In the genomic region with DNA sequence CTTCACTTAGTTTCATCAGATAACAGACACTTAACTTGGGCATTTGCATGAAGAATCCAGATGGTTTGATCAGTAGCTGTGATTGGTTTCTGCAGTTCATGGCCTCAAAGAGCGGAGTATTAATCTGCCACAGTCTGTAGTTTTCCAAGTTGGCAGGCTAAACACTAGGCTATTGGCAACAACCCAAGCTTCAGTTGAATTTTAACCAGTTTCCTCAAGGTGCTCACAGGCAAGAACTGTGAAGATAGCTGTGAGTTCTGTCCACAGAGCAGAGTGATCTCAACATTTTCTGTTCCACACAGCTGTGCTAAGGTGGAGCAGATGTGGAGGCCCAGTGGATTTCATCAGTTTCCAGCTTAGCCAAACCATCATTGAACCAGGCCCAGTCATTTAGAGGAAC, we compare ENCODE assay signal across 20 cellular contexts.
DNase-seq lines count a peak whose midpoint lies in the region; ATAC-seq and TF ChIP-seq lines count a peak whose summit lies in the region.
"Had no signal": no experiment of that assay in that cellular context is flagged by ENCODE, and none has a peak within 500 bp of the region (broad histone marks: within the 10 kb centered on the region; RNA-seq: fewer than 3 reads in every experiment).

No MANE protein-coding gene starts in this region.

- peak; percentile 1 for DNase-seq in NCI-H1105 (lab: John Stamatoyannopoulos, UW)
- no peak for DNase-seq in NCI-H1105 treated with DMSO at 0.1 percent for 48 hours (lab: John Stamatoyannopoulos, UW)
- peak; percentile 11 to 60 for DNase-seq in NCI-H524 (lab: John Stamatoyannopoulos, UW)
- DNase-seq in epithelial cell of proximal tubule (ENCODE audit: low read depth), result peak; percentile 10
- DNase-seq in renal cortical epithelial cell (ENCODE audit: low read depth), result peak; percentile 38
- DNase-seq in activated CD4-positive, alpha-beta T cell treated with anti-CD3 and anti-CD28 coated beads, Interleukin-2, amount 50 U/mL, for 48 hours, result no peak
- DNase-seq: Caco-2; CD4-positive, alpha-beta memory T cell; DMS153; IMR-90; NCI-H1694; NCI-H2081 treated with DMSO at 0.1 percent for 48 hours; NCI-H510A treated with DMSO at 0.1 percent for 48 hours; NCI-H82; OCI-M1 had no signal

- H3K4me3 ChIP-seq in epithelial cell of proximal tubule (ENCODE audit: low read depth, low read length), result no peak overlapping the region
- H3K4me3 ChIP-seq: BLaER1 treated with 17β-estradiol and CSF1 and Interleukin-3, amounts not matched to agents 10 nM and 100 nM had no signal

- ATAC-seq in HG02884 (IDR thresholded peaks at IDR 0.05; ENCODE audit: unreplicated experiment) (no peak), GM21576 (IDR thresholded peaks at IDR 0.05; ENCODE audit: unreplicated experiment) (no peak)
- ATAC-seq: HCT116, Right ventricle myocardium inferior had no signal

- TF ChIP-seq CTCF in epithelial cell of proximal tubule (conservative IDR thresholded peaks at IDR 0.05; ENCODE audit: low read depth, low read length), result no peak

Comparison
In these comparisons a context has a peak if more than half of its experiments do, and no peak if none do; other contexts are left out.
1. DNase-seq: peak in NCI-H1105 (single experiment), NCI-H524 (2 of 2), epithelial cell of proximal tubule (single experiment) and renal cortical epithelial cell (single experiment); none in NCI-H1105 treated with DMSO at 0.1 percent for 48 hours (single experiment) and activated CD4-positive, alpha-beta T cell treated with anti-CD3 and anti-CD28 coated beads, Interleukin-2, amount 50 U/mL, for 48 hours (0 of 2).